In the genomic region with DNA sequence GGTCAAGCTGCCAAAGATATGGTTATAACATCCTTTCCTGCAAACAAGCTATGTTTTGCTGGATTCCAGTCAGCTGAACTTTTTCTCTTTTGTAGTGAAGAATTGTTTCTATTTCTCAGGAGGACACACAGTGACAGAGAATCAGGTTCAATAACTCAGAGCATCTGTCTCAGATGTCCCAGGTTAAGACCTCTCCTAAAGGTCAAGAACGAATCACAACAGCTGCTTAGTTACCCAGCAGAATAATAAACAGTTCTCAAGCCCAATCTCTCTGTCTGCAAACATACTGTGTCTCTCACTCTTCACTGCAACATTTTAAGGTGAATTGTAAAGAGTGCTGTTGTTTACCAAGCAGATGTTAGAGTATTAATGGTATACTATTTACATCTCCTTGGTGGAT, we compare ENCODE assay signal across 20 cellular contexts.
A peak's percentile ranks its signal among the peaks of the same experiment; 100 is the strongest.
DNase-seq lines count a peak whose midpoint lies in the region; ATAC-seq, FAIRE-seq and TF ChIP-seq lines count a peak whose summit lies in the region.
"Had no signal": no experiment of that assay in that cellular context is flagged by ENCODE, and none has a peak within 500 bp of the region (broad histone marks: within the 10 kb centered on the region; RNA-seq: fewer than 3 reads in every experiment).

No MANE protein-coding gene starts in this region.

- H3K27ac Mint-ChIP-seq in WTC11 = no peak overlapping the region
- no peak overlapping the region for H3K27ac Mint-ChIP-seq in naive thymus-derived CD8-positive, alpha-beta T cell

- intact Hi-C loops in IMR-90 (cut with micrococcal nuclease) = no loop called here

- H2AK5ac ChIP-seq in IMR-90 (ENCODE audit: low read depth, low read length) = no peak overlapping the region

- no peak for TF ChIP-seq POLR2A in IMR-90 (IDR thresholded peaks at IDR 0.05; ENCODE audit: low read depth, low read length)

- H3K4me3 ChIP-seq in IMR-90 (ENCODE audit: insufficient read depth, low read depth, low read length) (no peak overlapping the region), osteoblast (ENCODE audit: insufficient read depth, low read length) (no peak overlapping the region)
- H3K4me3 ChIP-seq: A549; BLaER1 treated with 17β-estradiol and CSF1 and Interleukin-3, amounts not matched to agents 10 nM and 100 nM; SJCRH30 had no signal

- in situ Hi-C loops in IMR-90 (cut with MboI; ENCODE audit: low sequenced_read_pairs) = no loop called here

- no TSS peak for BruUV-seq in IMR-90 (replicated peaks; lab: Mats Ljungman, UMichigan)

- H3K18ac ChIP-seq in IMR-90 (ENCODE audit: low read depth, low read length) = peak overlapping the region; percentile 41; the same call in 1 of the 2 replicates

- H3K36me3 Mint-ChIP-seq in WTC11 = no peaks in the 10 kb centered on the region
- no peaks in the 10 kb centered on the region for H3K36me3 Mint-ChIP-seq in naive thymus-derived CD8-positive, alpha-beta T cell

- H3K9me1 ChIP-seq in IMR-90 (ENCODE audit: insufficient read depth, low read length) = no peaks in the 10 kb centered on the region

- H3K36me3 ChIP-seq in IMR-90 (ENCODE audit: control insufficient read depth, insufficient read depth, low read length) = no peaks in the 10 kb centered on the region
- no peaks in the 10 kb centered on the region for H3K36me3 ChIP-seq in osteoblast (ENCODE audit: insufficient read depth, low read length)
- H3K36me3 ChIP-seq: BLaER1 treated with 17β-estradiol and CSF1 and Interleukin-3, amounts not matched to agents 10 nM and 100 nM; SJCRH30 had no signal

- POLR2A ChIA-PET in IMR-90 (lab: Charles Lee; ENCODE audit: unreplicated experiment) = no interaction called here
- POLR2A ChIA-PET in WTC11 (lab: Charles Lee) = no interaction called here
- POLR2A ChIA-PET in naive thymus-derived CD8-positive, alpha-beta T cell (lab: Charles Lee) = no interaction called here

- peaks cover 9% of the 10 kb centered on the region for H3K9me3 Mint-ChIP-seq in WTC11
- peaks cover 0 to 10% (median 3%) of the 10 kb centered on the region in 9 donors for H3K9me3 Mint-ChIP-seq in naive thymus-derived CD8-positive, alpha-beta T cell

- no peak for ATAC-seq in IMR-90 (ENCODE audit: low read depth)
- ATAC-seq in WTC11 = peak; percentile 15; the same call in 1 of the 2 replicates
- no peak for ATAC-seq in HG03025 (IDR thresholded peaks at IDR 0.05; ENCODE audit: low FRiP score, unreplicated experiment)
- ATAC-seq in naive thymus-derived CD8-positive, alpha-beta T cell = no peak
- ATAC-seq: A549, PC-3 had no signal

- H3K4me2 ChIP-seq in IMR-90 (ENCODE audit: low read depth, low read length) = no peak overlapping the region
- H3K4me2 ChIP-seq in osteoblast (ENCODE audit: insufficient read depth, low read length) = no peak overlapping the region
- H3K4me2 ChIP-seq: A549; BLaER1 treated with 17β-estradiol and CSF1 and Interleukin-3, amounts not matched to agents 10 nM and 100 nM had no signal

- no peaks in the 10 kb centered on the region for H3K79me1 ChIP-seq in IMR-90 (ENCODE audit: low read depth in 1 of 2, low read length in 2 of 2)

- H3K79me2 ChIP-seq in osteoblast (ENCODE audit: insufficient read depth, low read length) = no peaks in the 10 kb centered on the region

- FAIRE-seq in GM19239 (lab: Jason Lieb, UNC) = no peak
- FAIRE-seq: A549, GM12892 had no signal

- H3K27me3 Mint-ChIP-seq in WTC11 (ENCODE audit: low read depth) = no peaks in the 10 kb centered on the region
- no peaks in the 10 kb centered on the region for H3K27me3 Mint-ChIP-seq in naive thymus-derived CD8-positive, alpha-beta T cell

- peaks cover 29% of the 10 kb centered on the region for H3K4me1 Mint-ChIP-seq in WTC11
- H3K4me1 Mint-ChIP-seq in naive thymus-derived CD8-positive, alpha-beta T cell = no peaks in the 10 kb centered on the region

- H3K27me3 ChIP-seq in IMR-90 (ENCODE audit: control insufficient read depth, insufficient read depth, low read length) (no peaks in the 10 kb centered on the region), osteoblast (ENCODE audit: insufficient read depth, low read length) (no peaks in the 10 kb centered on the region)
- H3K27me3 ChIP-seq: BLaER1 treated with 17β-estradiol and CSF1 and Interleukin-3, amounts not matched to agents 10 nM and 100 nM; SJCRH30 had no signal

- DNase-seq in NCI-H345 (lab: John Stamatoyannopoulos, UW) (peak; percentile 2), NCI-H345 treated with DMSO at 0.1 percent for 48 hours (lab: John Stamatoyannopoulos, UW; ENCODE audit: unreplicated experiment) (no peak), IMR-90 (no peak), WTC11 (ENCODE audit: low spot score) (no peak), osteoblast (ENCODE audit: insufficient read length, low spot score, missing footprints) (no peak), GM19239 (ENCODE audit: insufficient read length, low spot score) (no peak)
- DNase-seq in naive thymus-derived CD8-positive, alpha-beta T cell = no peak
- DNase-seq: GOT3, KG1, NCI-H1694, NCI-H2107, NCI-H446 treated with DMSO at 0.1 percent for 48 hours, PC-3, SW 1271 had no signal

- TF ChIP-seq RAD21 in IMR-90 (IDR thresholded peaks at IDR 0.05; ENCODE audit: low read length) = no peak

- H2BK120ac ChIP-seq in IMR-90 (ENCODE audit: low read depth, low read length) = no peak overlapping the region

- H4K91ac ChIP-seq in IMR-90 (ENCODE audit: insufficient read depth, low read depth, low read length) = no peak overlapping the region

- H2AFZ ChIP-seq in IMR-90 (replicated peaks; ENCODE audit: low read length, poor library complexity) = no peak overlapping the region
- H2AFZ ChIP-seq in osteoblast (ENCODE audit: low read length) = peak overlapping the region; percentile 3

- H3K4ac ChIP-seq in IMR-90 (ENCODE audit: low read depth, low read length) = no peak overlapping the region

- H3K27ac ChIP-seq in IMR-90 (ENCODE audit: insufficient read depth, low read length) = no peak overlapping the region
- H3K27ac ChIP-seq in osteoblast (ENCODE audit: low read depth, low read length) = no peak overlapping the region
- H3K27ac ChIP-seq: A549; BLaER1 treated with 17β-estradiol and CSF1 and Interleukin-3, amounts not matched to agents 10 nM and 100 nM; RWPE1; SJCRH30 had no signal

- H3K56ac ChIP-seq in IMR-90 (ENCODE audit: extremely low read depth, insufficient read depth, low read length) = no peak overlapping the region

- H2AK9ac ChIP-seq in IMR-90 (replicated peaks; ENCODE audit: low read depth, low read length, poor library complexity) = no peak overlapping the region

- H2BK20ac ChIP-seq in IMR-90 (ENCODE audit: low read depth, low read length) = no peak overlapping the region

- dilution Hi-C loops in IMR-90 (cut with HindIII; ENCODE audit: low sequenced_read_pairs, unreplicated experiment) = no loop called here

- H3K14ac ChIP-seq in IMR-90 (replicated peaks; ENCODE audit: low read depth, low read length) = no peak overlapping the region

- no peak overlapping the region for H3K23ac ChIP-seq in IMR-90 (ENCODE audit: low read depth, low read length)

- H4K8ac ChIP-seq in IMR-90 (ENCODE audit: low read depth in 2 of 2, low read length in 2 of 2) = no peak overlapping the region

- H4K5ac ChIP-seq in IMR-90 (ENCODE audit: low read depth, low read length) = no peak overlapping the region

- H3K9me3 ChIP-seq in IMR-90 (ENCODE audit: control insufficient read depth, insufficient read depth, low read length) = no peaks in the 10 kb centered on the region
- H3K9me3 ChIP-seq in osteoblast (ENCODE audit: low read depth, low read length) = no peaks in the 10 kb centered on the region
- H3K9me3 ChIP-seq: A549; BLaER1 treated with 17β-estradiol and CSF1 and Interleukin-3, amounts not matched to agents 10 nM and 100 nM had no signal

- no peaks in the 10 kb centered on the region for H4K20me1 ChIP-seq in IMR-90 (ENCODE audit: insufficient read depth, low read length)
- H4K20me1 ChIP-seq in osteoblast (ENCODE audit: insufficient read depth, low read length) = no peaks in the 10 kb centered on the region
- H4K20me1 ChIP-seq: BLaER1 treated with 17β-estradiol and CSF1 and Interleukin-3, amounts not matched to agents 10 nM and 100 nM had no signal

- TF ChIP-seq CTCF in IMR-90 (conservative IDR thresholded peaks at IDR 0.05; ENCODE audit: low read depth, low read length) = no peak
- TF ChIP-seq CTCF in WTC11 (IDR thresholded peaks at IDR 0.05) = no peak
- TF ChIP-seq CTCF in osteoblast (IDR thresholded peaks at IDR 0.05; ENCODE audit: extremely low read depth, low read depth, low read length) = no peak

- no CpG with 5 or more reads among the region's 1 CpG for WGBS in IMR-90 (ENCODE audit: extremely low coverage in 2 of 2, insufficient read length in 1 of 2), 2 experiments

- H2BK5ac ChIP-seq in IMR-90 (ENCODE audit: low read depth, low read length, poor library complexity, severe bottlenecking) = no peak overlapping the region

- no peak overlapping the region for H2BK15ac ChIP-seq in IMR-90 (ENCODE audit: low read depth, low read length)

- no peaks in the 10 kb centered on the region; the same call in 1 of the 2 replicates for H3K4me1 ChIP-seq in IMR-90 (ENCODE audit: control insufficient read depth, insufficient read depth, low read length)
- peaks cover 5% of the 10 kb centered on the region for H3K4me1 ChIP-seq in osteoblast (ENCODE audit: insufficient read depth, low read length)
- H3K4me1 ChIP-seq: BLaER1 treated with 17β-estradiol and CSF1 and Interleukin-3, amounts not matched to agents 10 nM and 100 nM had no signal

- CTCF ChIA-PET in IMR-90 (lab: Yijun Ruan, JAX) = no interaction called here
- CTCF ChIA-PET in WTC11 (lab: Charles Lee) = no interaction called here

- H3K4me3 Mint-ChIP-seq in WTC11 = no peak overlapping the region
- no peak overlapping the region for H3K4me3 Mint-ChIP-seq in naive thymus-derived CD8-positive, alpha-beta T cell

- no peak overlapping the region for H3K9ac ChIP-seq in IMR-90 (ENCODE audit: low read depth, low read length)
- H3K9ac ChIP-seq: BLaER1 treated with 17β-estradiol and CSF1 and Interleukin-3, amounts not matched to agents 10 nM and 100 nM had no signal

TF ChIP-seq in IMR-90, 13 proteins besides CTCF, POLR2A, EP300 and RAD21:
- TF ChIP-seq SMC3 (IDR thresholded peaks at IDR 0.05; ENCODE audit: low read depth, low read length) = no peak

TF ChIP-seq in WTC11, 78 proteins besides CTCF, POLR2A, EP300 and RAD21 (continues in another document):
- TF ChIP-seq NR3C1 (CRISPR knock-in tag; conservative IDR thresholded peaks at IDR 0.05; ENCODE audit: low read depth) (no peak), CREM (CRISPR knock-in tag; IDR thresholded peaks at IDR 0.05) (no peak), ZNF416 (CRISPR knock-in tag; IDR thresholded peaks at IDR 0.05) (no peak), EMX1 (CRISPR knock-in tag; IDR thresholded peaks at IDR 0.05) (no peak)
- TF ChIP-seq, protein P1, sequence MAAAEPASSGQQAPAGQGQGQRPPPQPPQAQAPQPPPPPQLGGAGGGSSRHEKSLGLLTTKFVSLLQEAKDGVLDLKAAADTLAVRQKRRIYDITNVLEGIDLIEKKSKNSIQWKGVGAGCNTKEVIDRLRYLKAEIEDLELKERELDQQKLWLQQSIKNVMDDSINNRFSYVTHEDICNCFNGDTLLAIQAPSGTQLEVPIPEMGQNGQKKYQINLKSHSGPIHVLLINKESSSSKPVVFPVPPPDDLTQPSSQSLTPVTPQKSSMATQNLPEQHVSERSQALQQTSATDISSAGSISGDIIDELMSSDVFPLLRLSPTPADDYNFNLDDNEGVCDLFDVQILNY (CRISPR knock-in tag; IDR thresholded peaks at IDR 0.05) = no peak
